ENCODE assay signal across 15 cellular contexts in genomic region chr6:106750146-106750900, GRCh38.
DNase-seq lines count a peak whose midpoint lies in the region; ATAC-seq and TF ChIP-seq lines count a peak whose summit lies in the region.
"Had no signal": no experiment of that assay in that cellular context is flagged by ENCODE, and none has a peak within 500 bp of the region (broad histone marks: within the 10 kb centered on the region; RNA-seq: fewer than 3 reads in every experiment).

No MANE protein-coding gene starts in this region.

- H3K27ac ChIP-seq in thyroid gland, result peak overlapping the region; percentile 28 to 41 (median 33)
- no peak overlapping the region for H3K27ac ChIP-seq in adrenal gland
- no peak overlapping the region for H3K27ac ChIP-seq in esophagus squamous epithelium

- intact Hi-C loops in thyroid gland (cut with DNase I), result no loop called here
- intact Hi-C loops in adrenal gland (cut with DNase I), result no loop called here
- intact Hi-C loops in esophagus squamous epithelium (cut with DNase I), result no loop called here

- TF ChIP-seq POLR2A in thyroid gland (IDR thresholded peaks at IDR 0.05) (peak in 1 of 2 donors; percentile 10), adrenal gland (IDR thresholded peaks at IDR 0.05) (no peak), esophagus squamous epithelium (IDR thresholded peaks at IDR 0.05) (no peak)

- H3K4me3 ChIP-seq in thyroid gland (replicated peaks in 1 of 3) (no peak overlapping the region), adrenal gland (no peak overlapping the region), esophagus squamous epithelium (no peak overlapping the region)

- H3K4me1 ChIP-seq in thyroid gland, result peaks cover 20 to 28% of the 10 kb centered on the region in 2 donors
- H3K4me1 ChIP-seq in adrenal gland (replicated peaks in 1 of 2), result no peaks in the 10 kb centered on the region
- H3K4me1 ChIP-seq in esophagus squamous epithelium, result peaks cover 0 to 43% (median 0%) of the 10 kb centered on the region in 3 donors

- ATAC-seq in HG02884 (IDR thresholded peaks at IDR 0.05; ENCODE audit: unreplicated experiment), result no peak
- ATAC-seq: activated naive CD8-positive, alpha-beta T cell treated with anti-CD3 and anti-CD28 coated beads, Interleukin-2, amount 50 U/mL, for 24 hours had no signal

- TF ChIP-seq CTCF in glutamatergic neuron (IDR thresholded peaks at IDR 0.05; ENCODE audit: partially characterized antibody, unreplicated experiment), result no peak
- TF ChIP-seq CTCF in thyroid gland (IDR thresholded peaks at IDR 0.05), result no peak
- TF ChIP-seq CTCF in adrenal gland (IDR thresholded peaks at IDR 0.05), result no peak
- TF ChIP-seq CTCF in esophagus squamous epithelium (IDR thresholded peaks at IDR 0.05), result no peak

- WGBS in thyroid gland, 2 donors, result 50 to 59% methylated on average over 9 of the region's 9 CpGs
- WGBS in adrenal gland, 4 donors, result 53 to 64% (median 55%) methylated on average over 9 of the region's 9 CpGs
- WGBS in esophagus squamous epithelium, 2 donors, result 51 to 69% methylated on average over 9 of the region's 9 CpGs

- H3K36me3 Mint-ChIP-seq in glutamatergic neuron (ENCODE audit: unreplicated experiment), result no peaks in the 10 kb centered on the region
- H3K36me3 Mint-ChIP-seq: CD4-positive, alpha-beta memory T cell had no signal

- no peaks in the 10 kb centered on the region for H3K27me3 ChIP-seq in thyroid gland
- no peaks in the 10 kb centered on the region for H3K27me3 ChIP-seq in adrenal gland
- no peaks in the 10 kb centered on the region for H3K27me3 ChIP-seq in esophagus squamous epithelium

- DNase-seq in NCI-H2171 treated with DMSO at 0.1 percent for 48 hours (lab: John Stamatoyannopoulos, UW) (peak; percentile 16), NCI-H2171 (lab: John Stamatoyannopoulos, UW) (no peak), NCI-H69 (lab: John Stamatoyannopoulos, UW) (peak; percentile 85), glutamatergic neuron (peak; percentile 33), thyroid gland (no peak), adrenal gland (no peak), esophagus squamous epithelium (lab: John Stamatoyannopoulos, UW) (no peak)
- DNase-seq: activated CD4-positive, alpha-beta T cell treated with anti-CD3 and anti-CD28 coated beads for 4 hours; activated naive CD8-positive, alpha-beta T cell treated with anti-CD3 and anti-CD28 coated beads, Interleukin-2, amount 50 U/mL, for 24 hours; activated T-cell treated with anti-CD3 and anti-CD28 coated beads, Interleukin-2, amount 50 U/mL, for 48 hours; CD4-positive, alpha-beta memory T cell; NCI-H187 treated with DMSO at 0.1 percent for 48 hours; T-helper 2 cell had no signal

- peak overlapping the region; percentile 59 for H3K27ac Mint-ChIP-seq in glutamatergic neuron (ENCODE audit: unreplicated experiment)
- H3K27ac Mint-ChIP-seq: activated naive CD8-positive, alpha-beta T cell treated with anti-CD3 and anti-CD28 coated beads, Interleukin-2, amount 50 U/mL, for 24 hours; CD4-positive, alpha-beta memory T cell; IgD-negative memory B cell had no signal

- no peaks in the 10 kb centered on the region for H3K9me3 ChIP-seq in thyroid gland
- H3K9me3 ChIP-seq in adrenal gland (replicated peaks in 1 of 3), result no peaks in the 10 kb centered on the region
- no peaks in the 10 kb centered on the region for H3K9me3 ChIP-seq in esophagus squamous epithelium

- peak overlapping the region; percentile 15 for H3K4me3 Mint-ChIP-seq in glutamatergic neuron (ENCODE audit: unreplicated experiment)
- H3K4me3 Mint-ChIP-seq: activated naive CD8-positive, alpha-beta T cell treated with anti-CD3 and anti-CD28 coated beads, Interleukin-2, amount 50 U/mL, for 24 hours; CD4-positive, alpha-beta memory T cell; IgD-negative memory B cell had no signal

- H3K27me3 Mint-ChIP-seq in glutamatergic neuron (ENCODE audit: unreplicated experiment), result no peaks in the 10 kb centered on the region
- H3K27me3 Mint-ChIP-seq: IgD-negative memory B cell had no signal

- H3K9me3 Mint-ChIP-seq in glutamatergic neuron (ENCODE audit: unreplicated experiment), result no peaks in the 10 kb centered on the region
- H3K9me3 Mint-ChIP-seq: activated naive CD8-positive, alpha-beta T cell treated with anti-CD3 and anti-CD28 coated beads, Interleukin-2, amount 50 U/mL, for 24 hours; CD4-positive, alpha-beta memory T cell; IgD-negative memory B cell had no signal

- peaks cover 31% of the 10 kb centered on the region for H3K4me1 Mint-ChIP-seq in glutamatergic neuron (ENCODE audit: low read depth, unreplicated experiment)
- H3K4me1 Mint-ChIP-seq: CD4-positive, alpha-beta memory T cell had no signal

- H3K36me3 ChIP-seq in thyroid gland, result no peaks in the 10 kb centered on the region
- H3K36me3 ChIP-seq in adrenal gland (replicated peaks in 1 of 2), result no peaks in the 10 kb centered on the region
- no peaks in the 10 kb centered on the region for H3K36me3 ChIP-seq in esophagus squamous epithelium

Comparison
In these comparisons a context has a peak if more than half of its experiments do, and no peak if none do; other contexts are left out.
1. DNase-seq: peak in NCI-H2171 treated with DMSO at 0.1 percent for 48 hours (single experiment), NCI-H69 (single experiment) and glutamatergic neuron (single experiment); none in NCI-H2171 (single experiment), thyroid gland (0 of 2), adrenal gland (0 of 7) and esophagus squamous epithelium (single experiment).
2. H3K27ac ChIP-seq: peak in thyroid gland (3 of 3); none in adrenal gland (0 of 5) and esophagus squamous epithelium (0 of 4).